ENCODE assay signal across 1 cellular context in genomic region chr1:213650603-213651002, GRCh38.
TF ChIP-seq lines count a peak whose summit lies in the region.

No MANE protein-coding gene starts in this region.

TF ChIP-seq in HepG2, 621 proteins besides CTCF, POLR2A, EP300 and RAD21 (continued from another document and continues in another):
- TF ChIP-seq ZBTB46 (CRISPR knock-in tag; IDR thresholded peaks at IDR 0.05; ENCODE audit: borderline replicate concordance) (no peak), CCAR2 (optimal IDR thresholded peaks at IDR 0.05; ENCODE audit: low read depth, low read length) (no peak), HDAC2 (CRISPR knock-in tag; IDR thresholded peaks at IDR 0.05) (peak; percentile 66), MEIS1 (CRISPR knock-in tag; IDR thresholded peaks at IDR 0.05; ENCODE audit: borderline replicate concordance) (no peak), SNAI1 (CRISPR knock-in tag; IDR thresholded peaks at IDR 0.05; ENCODE audit: borderline replicate concordance) (no peak), MIER3 (CRISPR knock-in tag; IDR thresholded peaks at IDR 0.05; ENCODE audit: borderline replicate concordance) (no peak), RBM39 (IDR thresholded peaks at IDR 0.05; ENCODE audit: low read depth, low read length, poor library complexity, severe bottlenecking) (no peak), MED1 (CRISPR knock-in tag; IDR thresholded peaks at IDR 0.05) (peak; percentile 57; the same call in 1 of the 2 replicates), SIN3A (IDR thresholded peaks at IDR 0.05; ENCODE audit: borderline replicate concordance, low read depth, low read length) (no peak), ZNF326 (CRISPR knock-in tag; IDR thresholded peaks at IDR 0.05; ENCODE audit: borderline replicate concordance) (no peak), GFI1 (CRISPR knock-in tag; IDR thresholded peaks at IDR 0.05; ENCODE audit: borderline replicate concordance) (no peak), ISL2 (CRISPR knock-in tag; IDR thresholded peaks at IDR 0.05) (peak; percentile 92), HNF4G (IDR thresholded peaks at IDR 0.05; ENCODE audit: borderline replicate concordance, low read depth, low read length) (peak; percentile 21; the same call in 1 of the 2 replicates), HNF4G (CRISPR knock-in tag; IDR thresholded peaks at IDR 0.05; ENCODE audit: borderline replicate concordance, low read depth) (no peak), GATAD2A (CRISPR knock-in tag; IDR thresholded peaks at IDR 0.05) (peak; percentile 84), ZNF749 (CRISPR knock-in tag; IDR thresholded peaks at IDR 0.05; ENCODE audit: borderline replicate concordance) (no peak), ATF2 (CRISPR knock-in tag; IDR thresholded peaks at IDR 0.05) (peak; percentile 23; the same call in 1 of the 2 replicates), IKZF4 (CRISPR knock-in tag; IDR thresholded peaks at IDR 0.05; ENCODE audit: borderline replicate concordance, low read depth, not compliant biosample characterization) (no peak), ZSCAN25 (CRISPR knock-in tag; IDR thresholded peaks at IDR 0.05) (0 out of 2 replicates have a peak, but pooled peaks have one; percentile 16), ONECUT2 (CRISPR knock-in tag; IDR thresholded peaks at IDR 0.05) (peak; percentile 97), CERS6 (CRISPR knock-in tag; IDR thresholded peaks at IDR 0.05) (no peak), HMG20B (CRISPR knock-in tag; conservative IDR thresholded peaks at IDR 0.05) (no peak), KAT7 (CRISPR knock-in tag; IDR thresholded peaks at IDR 0.05; ENCODE audit: borderline replicate concordance) (no peak), ZUFSP (CRISPR knock-in tag; IDR thresholded peaks at IDR 0.05; ENCODE audit: borderline replicate concordance) (no peak), SOX6 (IDR thresholded peaks at IDR 0.05) (no peak), SOX6 (CRISPR knock-in tag; IDR thresholded peaks at IDR 0.05) (peak; percentile 84), TRAFD1 (CRISPR knock-in tag; IDR thresholded peaks at IDR 0.05; ENCODE audit: borderline replicate concordance) (no peak), ZNF468 (CRISPR knock-in tag; IDR thresholded peaks at IDR 0.05) (no peak), ZNF670 (CRISPR knock-in tag; IDR thresholded peaks at IDR 0.05; ENCODE audit: borderline replicate concordance) (no peak), ZFP36L2 (CRISPR knock-in tag; IDR thresholded peaks at IDR 0.05) (no peak), SSRP1 (CRISPR knock-in tag; IDR thresholded peaks at IDR 0.05) (no peak), SIX1 (CRISPR knock-in tag; IDR thresholded peaks at IDR 0.05; ENCODE audit: borderline replicate concordance) (peak; percentile 39; the same call in 1 of the 2 replicates), ZNF687 (CRISPR knock-in tag; IDR thresholded peaks at IDR 0.05) (no peak), PHB2 (IDR thresholded peaks at IDR 0.05; ENCODE audit: partially characterized antibody) (no peak), U2AF2 (IDR thresholded peaks at IDR 0.05; ENCODE audit: low read depth, low read length) (no peak), NFE2L1 (CRISPR knock-in tag; IDR thresholded peaks at IDR 0.05; ENCODE audit: borderline replicate concordance) (no peak), FOSL2 (CRISPR knock-in tag; IDR thresholded peaks at IDR 0.05) (peak; percentile 52), CSRNP2 (CRISPR knock-in tag; conservative IDR thresholded peaks at IDR 0.05; ENCODE audit: low read depth) (no peak), PBX2 (CRISPR knock-in tag; IDR thresholded peaks at IDR 0.05) (no peak), THYN1 (CRISPR knock-in tag; IDR thresholded peaks at IDR 0.05; ENCODE audit: borderline replicate concordance, low read depth) (no peak), NR2C2 (CRISPR knock-in tag; IDR thresholded peaks at IDR 0.05; ENCODE audit: borderline replicate concordance) (no peak), PHF21A (CRISPR knock-in tag; IDR thresholded peaks at IDR 0.05) (peak; percentile 40; the same call in 1 of the 2 replicates), ATF3 (CRISPR knock-in tag; IDR thresholded peaks at IDR 0.05) (no peak), NCOA2 (CRISPR knock-in tag; IDR thresholded peaks at IDR 0.05) (peak; percentile 82), FOXC1 (CRISPR knock-in tag; IDR thresholded peaks at IDR 0.05; ENCODE audit: borderline replicate concordance) (no peak), TP53 (CRISPR knock-in tag; conservative IDR thresholded peaks at IDR 0.05) (no peak), ZNF207 (IDR thresholded peaks at IDR 0.05; ENCODE audit: borderline replicate concordance) (no peak), JUNB (CRISPR knock-in tag; IDR thresholded peaks at IDR 0.05; ENCODE audit: borderline replicate concordance) (no peak), DMAP1 (CRISPR knock-in tag; IDR thresholded peaks at IDR 0.05) (no peak), AGO1 (IDR thresholded peaks at IDR 0.05; ENCODE audit: low read depth, low read length, poor library complexity, severe bottlenecking) (no peak), PREB (CRISPR knock-in tag; IDR thresholded peaks at IDR 0.05) (no peak), MBD4 (IDR thresholded peaks at IDR 0.05; ENCODE audit: borderline replicate concordance, low read length) (no peak)
